ENCODE assay signal across 1 cellular context in genomic region chr2:43576983-43577892, GRCh38.
TF ChIP-seq lines count a peak whose summit lies in the region.

No MANE protein-coding gene starts in this region.

TF ChIP-seq in GM12878, 131 proteins besides CTCF, POLR2A, EP300 and RAD21 (continued from another document):
- TF ChIP-seq, protein P1, sequence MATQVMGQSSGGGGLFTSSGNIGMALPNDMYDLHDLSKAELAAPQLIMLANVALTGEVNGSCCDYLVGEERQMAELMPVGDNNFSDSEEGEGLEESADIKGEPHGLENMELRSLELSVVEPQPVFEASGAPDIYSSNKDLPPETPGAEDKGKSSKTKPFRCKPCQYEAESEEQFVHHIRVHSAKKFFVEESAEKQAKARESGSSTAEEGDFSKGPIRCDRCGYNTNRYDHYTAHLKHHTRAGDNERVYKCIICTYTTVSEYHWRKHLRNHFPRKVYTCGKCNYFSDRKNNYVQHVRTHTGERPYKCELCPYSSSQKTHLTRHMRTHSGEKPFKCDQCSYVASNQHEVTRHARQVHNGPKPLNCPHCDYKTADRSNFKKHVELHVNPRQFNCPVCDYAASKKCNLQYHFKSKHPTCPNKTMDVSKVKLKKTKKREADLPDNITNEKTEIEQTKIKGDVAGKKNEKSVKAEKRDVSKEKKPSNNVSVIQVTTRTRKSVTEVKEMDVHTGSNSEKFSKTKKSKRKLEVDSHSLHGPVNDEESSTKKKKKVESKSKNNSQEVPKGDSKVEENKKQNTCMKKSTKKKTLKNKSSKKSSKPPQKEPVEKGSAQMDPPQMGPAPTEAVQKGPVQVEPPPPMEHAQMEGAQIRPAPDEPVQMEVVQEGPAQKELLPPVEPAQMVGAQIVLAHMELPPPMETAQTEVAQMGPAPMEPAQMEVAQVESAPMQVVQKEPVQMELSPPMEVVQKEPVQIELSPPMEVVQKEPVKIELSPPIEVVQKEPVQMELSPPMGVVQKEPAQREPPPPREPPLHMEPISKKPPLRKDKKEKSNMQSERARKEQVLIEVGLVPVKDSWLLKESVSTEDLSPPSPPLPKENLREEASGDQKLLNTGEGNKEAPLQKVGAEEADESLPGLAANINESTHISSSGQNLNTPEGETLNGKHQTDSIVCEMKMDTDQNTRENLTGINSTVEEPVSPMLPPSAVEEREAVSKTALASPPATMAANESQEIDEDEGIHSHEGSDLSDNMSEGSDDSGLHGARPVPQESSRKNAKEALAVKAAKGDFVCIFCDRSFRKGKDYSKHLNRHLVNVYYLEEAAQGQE (IDR thresholded peaks at IDR 0.05; ENCODE audit: low read depth, low read length), result no peak
- TF ChIP-seq RBBP5 (conservative IDR thresholded peaks at IDR 0.05) (no peak), RAD51 (IDR thresholded peaks at IDR 0.05) (no peak), POLR2AphosphoS5 (IDR thresholded peaks at IDR 0.05; ENCODE audit: low read length) (no peak), POU2F2 (IDR thresholded peaks at IDR 0.05; ENCODE audit: borderline replicate concordance, low read depth, low read length) (no peak), ATF7 (IDR thresholded peaks at IDR 0.05; ENCODE audit: low read depth) (no peak), MTA2 (IDR thresholded peaks at IDR 0.05; ENCODE audit: low read depth) (no peak), ATF2 (IDR thresholded peaks at IDR 0.05; ENCODE audit: low read length) (no peak), SMC3 (IDR thresholded peaks at IDR 0.05; ENCODE audit: borderline replicate concordance, low read length) (peak; percentile 66; the same call in 1 of the 2 replicates), MYB (IDR thresholded peaks at IDR 0.05; ENCODE audit: borderline replicate concordance, low read depth, low read length) (no peak), NBN (IDR thresholded peaks at IDR 0.05) (no peak)
- TF ChIP-seq, protein P2, sequence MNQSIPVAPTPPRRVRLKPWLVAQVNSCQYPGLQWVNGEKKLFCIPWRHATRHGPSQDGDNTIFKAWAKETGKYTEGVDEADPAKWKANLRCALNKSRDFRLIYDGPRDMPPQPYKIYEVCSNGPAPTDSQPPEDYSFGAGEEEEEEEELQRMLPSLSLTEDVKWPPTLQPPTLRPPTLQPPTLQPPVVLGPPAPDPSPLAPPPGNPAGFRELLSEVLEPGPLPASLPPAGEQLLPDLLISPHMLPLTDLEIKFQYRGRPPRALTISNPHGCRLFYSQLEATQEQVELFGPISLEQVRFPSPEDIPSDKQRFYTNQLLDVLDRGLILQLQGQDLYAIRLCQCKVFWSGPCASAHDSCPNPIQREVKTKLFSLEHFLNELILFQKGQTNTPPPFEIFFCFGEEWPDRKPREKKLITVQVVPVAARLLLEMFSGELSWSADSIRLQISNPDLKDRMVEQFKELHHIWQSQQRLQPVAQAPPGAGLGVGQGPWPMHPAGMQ (IDR thresholded peaks at IDR 0.05; ENCODE audit: borderline replicate concordance), result no peak
